Comparison of ENCODE assay signal across 1 cellular context in genomic region chr14:99246536-99247083, GRCh38.
TF ChIP-seq lines count a peak whose summit lies in the region.

No MANE protein-coding gene starts in this region.

TF ChIP-seq in GM23338, 12 proteins besides CTCF, POLR2A, EP300 and RAD21 (continued from another document):
- TF ChIP-seq ZNF462 (CRISPR knock-in tag; IDR thresholded peaks at IDR 0.05), result no peak
- no peak for TF ChIP-seq ETS1 (IDR thresholded peaks at IDR 0.05)
- no peak for TF ChIP-seq CREB1 (CRISPR knock-in tag; IDR thresholded peaks at IDR 0.05; ENCODE audit: low read depth)
- TF ChIP-seq STAT1 (IDR thresholded peaks at IDR 0.05; ENCODE audit: unreplicated experiment), result no peak
- no peak for TF ChIP-seq EZH2phosphoT487 (IDR thresholded peaks at IDR 0.05; ENCODE audit: unreplicated experiment)
